22 cellular contexts compared by ENCODE assay signal in the genomic region with DNA sequence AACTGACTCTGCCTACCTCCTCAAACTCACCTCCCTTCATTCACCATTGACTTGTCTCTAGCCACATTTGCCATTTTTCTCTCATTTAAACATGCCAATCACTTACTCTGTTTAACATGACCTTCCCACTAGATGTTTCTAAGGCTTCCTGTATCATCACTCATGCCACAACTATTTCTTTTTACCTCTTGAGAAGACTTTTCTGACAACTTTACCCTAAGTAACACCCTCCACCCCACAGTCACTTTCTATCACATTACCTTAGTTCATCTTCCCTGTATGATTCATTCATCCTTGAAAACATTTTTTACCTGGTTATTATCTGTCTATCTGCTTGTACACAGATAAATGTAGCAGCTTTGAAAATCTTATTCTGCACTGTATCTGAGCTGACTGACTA. TPM values are rescaled to one million over a fixed set of nuclear protein-coding genes. Genes with fewer than 3 reads are reported as not detected.
"Had no signal": no experiment of that assay in that cellular context is flagged by ENCODE, and none has a peak within 500 bp of the region (broad histone marks: within the 10 kb centered on the region; RNA-seq: fewer than 3 reads in every experiment).

No MANE protein-coding gene starts in this region.

- FAIRE-seq: astrocyte had no signal

- DNase-seq: activated CD4-positive, alpha-beta T cell treated with anti-CD3 and anti-CD28 coated beads for 4 hours; activated CD8-positive, alpha-beta memory T cell treated with anti-CD3 and anti-CD28 coated beads, Interleukin-2, amount 50 U/mL, for 48 hours; activated CD8-positive, alpha-beta T cell treated with anti-CD3 and anti-CD28 coated beads, Interleukin-2, amount 10 ng/mL, durations not matched to agents 7 days and 5 days; activated effector memory CD4-positive, alpha-beta T cell treated with Interleukin-2 at 50 U/mL for 16 hours; activated naive CD4-positive, alpha-beta T cell; activated naive CD8-positive, alpha-beta T cell treated with anti-CD3 and anti-CD28 coated beads, Interleukin-2, amount 50 U/mL, for 24 hours; activated T-cell treated with anti-CD3 and anti-CD28 coated beads, Interleukin-2, amount 50 U/mL, for 24 hours; amniotic stem cell; NCI-H1930; NCI-H2171 treated with DMSO at 0.1 percent for 48 hours; NCI-H345; NCI-H510A; NCI-H526 treated with DMSO at 0.1 percent for 48 hours; NCI-H82; Peyer's patch; SHP77 treated with DMSO at 0.1 percent for 48 hours had no signal

- H3K4me3 ChIP-seq: cardiac muscle cell, Peyer's patch had no signal

RNA-seq across cellular contexts. Expression of gene PLCZ1, which starts 19.4 kb away (rescaled TPM):
- total RNA-seq: activated CD8-positive, alpha-beta T cell treated with anti-CD3 and anti-CD28 coated beads, Interleukin-2, amount 10 ng/mL, durations not matched to agents 7 days and 5 days; activated naive CD4-positive, alpha-beta T cell treated with anti-CD3 and anti-CD28 coated beads, Interleukin-2, amount 50 U/mL, for 72 hours; activated T-helper 1 cell treated with anti-CD3 and anti-CD28 coated beads, Interleukin-12 subunit alpha, Interleukin-12 subunit beta, Interleukin-2, Interleukin-4 antibody, amounts not matched to agents 30 ng/mL and 10 ng/mL and 1 ng/mL, durations not matched to agents 14 hours and 24 hours and 36 hours; astrocyte; cardiac muscle cell; OCI-LY7; Peyer's patch; SK-MEL-5 had no signal

RNA-seq across cellular contexts. Expression of gene CAPZA3, which starts 19.5 kb away (rescaled TPM):
- total RNA-seq: activated CD8-positive, alpha-beta T cell treated with anti-CD3 and anti-CD28 coated beads, Interleukin-2, amount 10 ng/mL, durations not matched to agents 7 days and 5 days; activated naive CD4-positive, alpha-beta T cell treated with anti-CD3 and anti-CD28 coated beads, Interleukin-2, amount 50 U/mL, for 72 hours; activated T-helper 1 cell treated with anti-CD3 and anti-CD28 coated beads, Interleukin-12 subunit alpha, Interleukin-12 subunit beta, Interleukin-2, Interleukin-4 antibody, amounts not matched to agents 30 ng/mL and 10 ng/mL and 1 ng/mL, durations not matched to agents 14 hours and 24 hours and 36 hours; astrocyte; cardiac muscle cell; OCI-LY7; Peyer's patch; SK-MEL-5 had no signal
